Comparison of ENCODE assay signal across 8 cellular contexts in genomic region chr12:132153501-132154340, GRCh38. TPM values are rescaled to one million over a fixed set of nuclear protein-coding genes. Genes with fewer than 3 reads are reported as not detected.
DNase-seq lines count a peak whose midpoint lies in the region; ATAC-seq and TF ChIP-seq lines count a peak whose summit lies in the region.

No MANE protein-coding gene starts in this region.

- CTCF ChIA-PET in activated naive CD4-positive, alpha-beta T cell treated with anti-CD3 and anti-CD28 coated beads for 36 hours (lab: Charles Lee), result interaction anchor here (0.6 to 1.8 kb wide), 18 partner anchors 8 to 461 kb away, joined by 3 to 17 read pairs (median 4); partner anchors contain the start of gene NOC4L

- H3K36me3 ChIP-seq in aorta (ENCODE audit: control insufficient read depth in 1 of 2, insufficient read depth in 2 of 2, low read length in 1 of 2), result peaks cover 0 to 2% of the 10 kb centered on the region in 2 donors

- in situ Hi-C loops in SK-MEL-5 (cut with HindIII; ENCODE audit: low pct_unique_long_range_greater_than_20kb, low sequenced_read_pairs), result no loop called here

- intact Hi-C loops in activated naive CD4-positive, alpha-beta T cell treated with anti-CD3 and anti-CD28 coated beads for 36 hours (cut with micrococcal nuclease), result loop anchor here (1.0 to 2.0 kb wide), 5 partner anchors 35 to 462 kb away; no protein-coding TSS in a partner anchor
- intact Hi-C loops in Right ventricle myocardium superior (cut with DNase I), result loop anchor here (10.0 kb wide), 2 partner anchors 261 to 491 kb away; no protein-coding TSS in a partner anchor
- intact Hi-C loops in aorta (cut with DNase I), result loop anchor here in 1 of 2 donors (2.0 kb wide), 1 partner anchor 461 kb away; no protein-coding TSS in a partner anchor

- peak; percentile 86 for ATAC-seq in GM21737 (IDR thresholded peaks at IDR 0.05; ENCODE audit: unreplicated experiment)
- ATAC-seq in Right ventricle myocardium superior (ENCODE audit: poor library complexity), result peak; percentile 95
- peak; percentile 91 for ATAC-seq in aorta (ENCODE audit: low FRiP score)

- H3K4me1 Mint-ChIP-seq in activated naive CD4-positive, alpha-beta T cell treated with anti-CD3 and anti-CD28 coated beads for 36 hours (ENCODE audit: low read depth), result no peaks in the 10 kb centered on the region
- H3K4me1 Mint-ChIP-seq in progenitor cell of endocrine pancreas (ENCODE audit: low read depth), result no peaks in the 10 kb centered on the region

- H3K36me3 Mint-ChIP-seq in activated naive CD4-positive, alpha-beta T cell treated with anti-CD3 and anti-CD28 coated beads for 36 hours (ENCODE audit: low read depth), result no peaks in the 10 kb centered on the region
- H3K36me3 Mint-ChIP-seq in progenitor cell of endocrine pancreas (ENCODE audit: insufficient read depth), result no peaks in the 10 kb centered on the region

- no peak overlapping the region for H3K4me3 ChIP-seq in aorta (ENCODE audit: low read length in 2 of 2)

- WGBS in aorta, 2 donors, result 33 to 35% methylated on average over 41 of the region's 41 CpGs

- H3K4me1 ChIP-seq in aorta (ENCODE audit: control insufficient read depth in 1 of 2, insufficient read depth in 2 of 2, low read length in 2 of 2), result no peaks in the 10 kb centered on the region

- no peaks in the 10 kb centered on the region for H3K27me3 ChIP-seq in aorta (ENCODE audit: control insufficient read depth in 1 of 2, insufficient read depth in 2 of 2, low read length in 1 of 2)

- no peaks in the 10 kb centered on the region for H3K27me3 Mint-ChIP-seq in activated naive CD4-positive, alpha-beta T cell treated with anti-CD3 and anti-CD28 coated beads for 36 hours (ENCODE audit: low read depth)
- peaks cover 3% of the 10 kb centered on the region for H3K27me3 Mint-ChIP-seq in progenitor cell of endocrine pancreas

- H3K9me3 ChIP-seq in aorta (ENCODE audit: control insufficient read depth, low read length), result no peaks in the 10 kb centered on the region

- peak; percentile 97 for TF ChIP-seq CTCF in progenitor cell of endocrine pancreas (IDR thresholded peaks at IDR 0.05; ENCODE audit: unreplicated experiment)

- DNase-seq in DMS114 treated with DMSO at 0.1 percent for 48 hours (lab: John Stamatoyannopoulos, UW; ENCODE audit: unreplicated experiment) (peak; percentile 57), M059J (ENCODE audit: low read depth) (peak; percentile 55), SK-MEL-5 (ENCODE audit: low read depth, low spot score) (peak; percentile 77), Right ventricle myocardium superior (peak; percentile 82), progenitor cell of endocrine pancreas (ENCODE audit: low spot score, unreplicated experiment) (peak; percentile 74), aorta (peak; percentile 69 to 88)
- peak; percentile 69 for DNase-seq in activated naive CD4-positive, alpha-beta T cell treated with anti-CD3 and anti-CD28 coated beads for 36 hours

- no peaks in the 10 kb centered on the region for H3K9me3 Mint-ChIP-seq in activated naive CD4-positive, alpha-beta T cell treated with anti-CD3 and anti-CD28 coated beads for 36 hours
- H3K9me3 Mint-ChIP-seq in progenitor cell of endocrine pancreas (ENCODE audit: low read depth), result no peaks in the 10 kb centered on the region

- H3K27ac ChIP-seq in aorta (ENCODE audit: low read depth in 1 of 2, low read length in 2 of 2), result no peak overlapping the region

- no peak overlapping the region for H3K27ac Mint-ChIP-seq in activated naive CD4-positive, alpha-beta T cell treated with anti-CD3 and anti-CD28 coated beads for 36 hours
- H3K27ac Mint-ChIP-seq in progenitor cell of endocrine pancreas, result no peak overlapping the region

- no peak overlapping the region for H3K4me3 Mint-ChIP-seq in activated naive CD4-positive, alpha-beta T cell treated with anti-CD3 and anti-CD28 coated beads for 36 hours
- H3K4me3 Mint-ChIP-seq in progenitor cell of endocrine pancreas (ENCODE audit: low read depth), result no peak overlapping the region

RNA-seq across cellular contexts. Expression of gene NOC4L, which starts 9.5 kb away (rescaled TPM):
- 10.8 and 18.6 TPM in 2 replicates for total RNA-seq in M059J (2014; rRNA removed; shearing (Covaris generic))
- 11.4 and 12.1 TPM in 2 replicates for total RNA-seq in SK-MEL-5 (2014; rRNA removed; shearing (Covaris generic))
- 47.5 and 51.5 TPM in 2 replicates for polyA plus RNA-seq in SK-MEL-5 (2015; cell fraction: cytosol; rRNA removed)
- 40.8 and 51.6 TPM in 2 replicates for polyA plus RNA-seq in SK-MEL-5 (2015; cell fraction: nucleus; rRNA removed)
- 10 to 100 TPM; 27.1 to 27.4 TPM for total RNA-seq in activated naive CD4-positive, alpha-beta T cell treated with anti-CD3 and anti-CD28 coated beads for 36 hours
- total RNA-seq in Right ventricle myocardium superior, result 9.5 TPM
- 27.0 and 27.3 TPM in 2 replicates for total RNA-seq in progenitor cell of endocrine pancreas
- total RNA-seq in aorta, result 10 to 100 TPM; 10.8 to 12.3 TPM
- 10 to 100 TPM in 1 of 2 donors, 1 to 10 TPM in 1; 7.5 to 50.3 TPM for polyA plus RNA-seq in aorta

RNA-seq across cellular contexts. Expression of gene DDX51, which starts 9.6 kb away (rescaled TPM):
- 2.2 and 4.8 TPM in 2 replicates for total RNA-seq in M059J (2014; rRNA removed; shearing (Covaris generic))
- total RNA-seq in SK-MEL-5 (2014; rRNA removed; shearing (Covaris generic)), result 10.0 and 11.1 TPM in 2 replicates
- 20.0 and 20.1 TPM in 2 replicates for polyA plus RNA-seq in SK-MEL-5 (2015; cell fraction: cytosol; rRNA removed)
- 97.6 and 104 TPM in 2 replicates for polyA plus RNA-seq in SK-MEL-5 (2015; cell fraction: nucleus; rRNA removed)
- total RNA-seq in activated naive CD4-positive, alpha-beta T cell treated with anti-CD3 and anti-CD28 coated beads for 36 hours, result 10 to 100 TPM; 18.8 to 20.0 TPM
- total RNA-seq in Right ventricle myocardium superior (10.3 TPM), progenitor cell of endocrine pancreas (28.1 and 29.4 TPM in 2 replicates), aorta (10 to 100 TPM; 14.3 to 14.9 TPM)
- polyA plus RNA-seq in aorta, result 10 to 100 TPM in 1 of 2 donors, 1 to 10 TPM in 1; 3.3 to 32.4 TPM
